In genomic region chr3:122692674-122693073, GRCh38 we compare ENCODE assay signal across 28 cellular contexts. TPM values are rescaled to one million over a fixed set of nuclear protein-coding genes. Genes with fewer than 3 reads are reported as not detected.
"Had no signal": no experiment of that assay in that cellular context is flagged by ENCODE, and none has a peak within 500 bp of the region (broad histone marks: within the 10 kb centered on the region; RNA-seq: fewer than 3 reads in every experiment).

No MANE protein-coding gene starts in this region.

- H3K4me1 ChIP-seq: left ventricle myocardium inferior, prostate gland, suprapubic skin, tibial artery had no signal

- H3K27me3 ChIP-seq: ovary, sigmoid colon, suprapubic skin, tibial artery had no signal

- H3K4me3 ChIP-seq: left ventricle myocardium inferior, ovary, prostate gland, sigmoid colon, suprapubic skin, tibial artery had no signal

- H3K27ac ChIP-seq: left ventricle myocardium inferior, ovary, prostate gland, sigmoid colon, suprapubic skin, tibial artery had no signal

- H3K36me3 ChIP-seq: ovary, prostate gland had no signal

- H3K27me3 Mint-ChIP-seq: activated CD4-positive, alpha-beta memory T cell treated with anti-CD3 and anti-CD28 coated beads, Interleukin-2, amount 10 ng/mL, durations not matched to agents 7 days and 5 days; activated CD4-positive, alpha-beta T cell treated with anti-CD3 and anti-CD28 coated beads, Interleukin-2, amount 10 ng/mL, durations not matched to agents 7 days and 5 days; activated naive CD4-positive, alpha-beta T cell treated with anti-CD3 and anti-CD28 coated beads, Interleukin-2, amount 50 U/mL, for 24 hours; activated naive CD8-positive, alpha-beta T cell treated with anti-CD3 and anti-CD28 coated beads, Interleukin-2, amount 50 U/mL, for 24 hours; central memory CD8-positive, alpha-beta T cell; dendritic cell treated with granulocyte-macrophage colony-stimulating factor and Interleukin-4, amounts not matched to agents 40 ng/mL and 50 ng/mL, for 4 days; naive thymus-derived CD4-positive, alpha-beta T cell had no signal

- H3K27ac Mint-ChIP-seq: activated CD4-positive, alpha-beta memory T cell treated with anti-CD3 and anti-CD28 coated beads, Interleukin-2, amount 10 ng/mL, durations not matched to agents 7 days and 5 days; activated CD4-positive, alpha-beta T cell treated with anti-CD3 and anti-CD28 coated beads, Interleukin-2, amount 10 ng/mL, durations not matched to agents 7 days and 5 days; activated naive CD4-positive, alpha-beta T cell treated with anti-CD3 and anti-CD28 coated beads, Interleukin-2, amount 50 U/mL, for 24 hours; activated naive CD8-positive, alpha-beta T cell treated with anti-CD3 and anti-CD28 coated beads, Interleukin-2, amount 50 U/mL, for 24 hours; activated T-helper 2 cell treated with anti-CD3 and anti-CD28 coated beads, Interferon-gamma antibody, Interleukin-2, Interleukin-4, amounts not matched to agents 10 μg/mL and 5 μg/mL and 100 μg/mL, durations not matched to agents 14 hours and 24 hours and 36 hours; dendritic cell treated with granulocyte-macrophage colony-stimulating factor and Interleukin-4, amounts not matched to agents 40 ng/mL and 50 ng/mL, for 4 days; endodermal cell; naive thymus-derived CD4-positive, alpha-beta T cell had no signal

- ATAC-seq: activated naive CD8-positive, alpha-beta T cell treated with anti-CD3 and anti-CD28 coated beads, Interleukin-2, amount 50 U/mL, for 24 hours; esophagus mucosa; naive thymus-derived CD4-positive, alpha-beta T cell had no signal

- H3K9me3 Mint-ChIP-seq: activated CD4-positive, alpha-beta memory T cell treated with anti-CD3 and anti-CD28 coated beads, Interleukin-2, amount 10 ng/mL, durations not matched to agents 7 days and 5 days; activated CD4-positive, alpha-beta T cell treated with anti-CD3 and anti-CD28 coated beads, Interleukin-2, amount 10 ng/mL, durations not matched to agents 7 days and 5 days; activated naive CD4-positive, alpha-beta T cell treated with anti-CD3 and anti-CD28 coated beads, Interleukin-2, amount 50 U/mL, for 24 hours; activated naive CD8-positive, alpha-beta T cell treated with anti-CD3 and anti-CD28 coated beads, Interleukin-2, amount 50 U/mL, for 24 hours; activated T-helper 2 cell treated with anti-CD3 and anti-CD28 coated beads, Interferon-gamma antibody, Interleukin-2, Interleukin-4, amounts not matched to agents 10 μg/mL and 5 μg/mL and 100 μg/mL, durations not matched to agents 14 hours and 24 hours and 36 hours; central memory CD8-positive, alpha-beta T cell; dendritic cell treated with granulocyte-macrophage colony-stimulating factor and Interleukin-4, amounts not matched to agents 40 ng/mL and 50 ng/mL, for 4 days; endodermal cell; immature natural killer cell; naive thymus-derived CD4-positive, alpha-beta T cell had no signal

- H3K9me3 ChIP-seq: left ventricle myocardium inferior, ovary, prostate gland, sigmoid colon, suprapubic skin, tibial artery had no signal

- H3K4me3 Mint-ChIP-seq: activated CD4-positive, alpha-beta memory T cell treated with anti-CD3 and anti-CD28 coated beads, Interleukin-2, amount 10 ng/mL, durations not matched to agents 7 days and 5 days; activated CD4-positive, alpha-beta T cell treated with anti-CD3 and anti-CD28 coated beads, Interleukin-2, amount 10 ng/mL, durations not matched to agents 7 days and 5 days; activated naive CD4-positive, alpha-beta T cell treated with anti-CD3 and anti-CD28 coated beads, Interleukin-2, amount 50 U/mL, for 24 hours; activated naive CD8-positive, alpha-beta T cell treated with anti-CD3 and anti-CD28 coated beads, Interleukin-2, amount 50 U/mL, for 24 hours; central memory CD8-positive, alpha-beta T cell; dendritic cell treated with granulocyte-macrophage colony-stimulating factor and Interleukin-4, amounts not matched to agents 40 ng/mL and 50 ng/mL, for 4 days; endodermal cell; immature natural killer cell; naive thymus-derived CD4-positive, alpha-beta T cell had no signal

- DNase-seq: activated CD4-positive, alpha-beta memory T cell treated with anti-CD3 and anti-CD28 coated beads, Interleukin-2, amount 10 ng/mL, durations not matched to agents 7 days and 5 days; activated CD4-positive, alpha-beta T cell treated with anti-CD3 and anti-CD28 coated beads for 1 hour; activated CD4-positive, alpha-beta T cell treated with anti-CD3 and anti-CD28 coated beads, Interleukin-2, amount 10 ng/mL, durations not matched to agents 7 days and 5 days; activated naive CD8-positive, alpha-beta T cell treated with anti-CD3 and anti-CD28 coated beads, Interleukin-2, amount 50 U/mL, for 24 hours; activated T-cell treated with anti-CD3 and anti-CD28 coated beads, Interleukin-2, amount 50 U/mL, for 48 hours; endodermal cell; foreskin fibroblast; head of caudate nucleus; hypothalamus; immature natural killer cell; left ventricle myocardium inferior; naive thymus-derived CD4-positive, alpha-beta T cell; ovary; retina; sigmoid colon; small intestine; stimulated activated CD4-positive, alpha-beta T cell treated with anti-CD3 and anti-CD28 coated beads, Interleukin-4, amount 100 ng/mL, for 24 hours; stimulated activated naive CD4-positive, alpha-beta T cell; T-helper 2 cell; tibial artery had no signal

RNA-seq across cellular contexts. Expression of gene PARP14, which starts 12.0 kb away (rescaled TPM):
- polyA plus RNA-seq: neural cell had no signal
